Comparison of ENCODE assay signal across 14 cellular contexts in genomic region chr16:47965439-47965838, GRCh38.
DNase-seq lines count a peak whose midpoint lies in the region; ATAC-seq and TF ChIP-seq lines count a peak whose summit lies in the region.
"Had no signal": no experiment of that assay in that cellular context is flagged by ENCODE, and none has a peak within 500 bp of the region (broad histone marks: within the 10 kb centered on the region; RNA-seq: fewer than 3 reads in every experiment).

No MANE protein-coding gene starts in this region.

- CTCF ChIA-PET in activated naive CD4-positive, alpha-beta T cell treated with anti-CD3 and anti-CD28 coated beads for 36 hours (lab: Charles Lee), result no interaction called here

- no peak overlapping the region for H3K4me3 Mint-ChIP-seq in activated naive CD4-positive, alpha-beta T cell treated with anti-CD3 and anti-CD28 coated beads for 36 hours
- H3K4me3 Mint-ChIP-seq in activated T-cell treated with anti-CD3 and anti-CD28 coated beads, Interleukin-2, amount 50 U/mL, for 72 hours, result no peak overlapping the region
- H3K4me3 Mint-ChIP-seq: naive B cell had no signal

- DNase-seq in DMS 273 (lab: John Stamatoyannopoulos, UW; ENCODE audit: unreplicated experiment), result peak; percentile 48
- DNase-seq in DMS 273 treated with DMSO at 0.1 percent for 48 hours (lab: John Stamatoyannopoulos, UW), result no peak
- peak; percentile 87 for DNase-seq in NT2/D1 (ENCODE audit: low read depth, low spot score)
- DNase-seq in fibroblast of the aortic adventitia (ENCODE audit: low read depth), result peak; percentile 11
- peak; percentile 44 for DNase-seq in retina
- DNase-seq in activated naive CD4-positive, alpha-beta T cell treated with anti-CD3 and anti-CD28 coated beads for 36 hours, result no peak
- DNase-seq in activated T-cell treated with anti-CD3 and anti-CD28 coated beads, Interleukin-2, amount 50 U/mL, for 72 hours, result no peak
- DNase-seq: activated T-cell treated with anti-CD3 and anti-CD28 coated beads, Interleukin-2, amount 50 U/mL, for 1 hour; aorta; naive B cell; NCI-H510A treated with DMSO at 0.1 percent for 48 hours; SHP77; transverse colon had no signal

- H3K4me1 Mint-ChIP-seq in activated naive CD4-positive, alpha-beta T cell treated with anti-CD3 and anti-CD28 coated beads for 36 hours (ENCODE audit: low read depth), result no peaks in the 10 kb centered on the region
- H3K4me1 Mint-ChIP-seq in activated T-cell treated with anti-CD3 and anti-CD28 coated beads, Interleukin-2, amount 50 U/mL, for 72 hours (ENCODE audit: low read depth), result no peaks in the 10 kb centered on the region
- H3K4me1 Mint-ChIP-seq: naive B cell had no signal

- H3K27ac Mint-ChIP-seq in activated naive CD4-positive, alpha-beta T cell treated with anti-CD3 and anti-CD28 coated beads for 36 hours, result no peak overlapping the region
- H3K27ac Mint-ChIP-seq in activated T-cell treated with anti-CD3 and anti-CD28 coated beads, Interleukin-2, amount 50 U/mL, for 72 hours, result no peak overlapping the region

- no peaks in the 10 kb centered on the region for H3K9me3 Mint-ChIP-seq in activated naive CD4-positive, alpha-beta T cell treated with anti-CD3 and anti-CD28 coated beads for 36 hours
- H3K9me3 Mint-ChIP-seq in activated T-cell treated with anti-CD3 and anti-CD28 coated beads, Interleukin-2, amount 50 U/mL, for 72 hours, result peaks cover 0 to 3% of the 10 kb centered on the region in 2 donors

- peaks cover 2% of the 10 kb centered on the region for H3K27me3 Mint-ChIP-seq in activated naive CD4-positive, alpha-beta T cell treated with anti-CD3 and anti-CD28 coated beads for 36 hours (ENCODE audit: low read depth)
- no peaks in the 10 kb centered on the region for H3K27me3 Mint-ChIP-seq in activated T-cell treated with anti-CD3 and anti-CD28 coated beads, Interleukin-2, amount 50 U/mL, for 72 hours (ENCODE audit: low read depth)

- no peaks in the 10 kb centered on the region for H3K36me3 Mint-ChIP-seq in activated naive CD4-positive, alpha-beta T cell treated with anti-CD3 and anti-CD28 coated beads for 36 hours (ENCODE audit: low read depth)
- H3K36me3 Mint-ChIP-seq in activated T-cell treated with anti-CD3 and anti-CD28 coated beads, Interleukin-2, amount 50 U/mL, for 72 hours (ENCODE audit: insufficient read depth in 2 of 2), result no peaks in the 10 kb centered on the region
- H3K36me3 Mint-ChIP-seq: naive B cell had no signal

- H3K27me3 ChIP-seq in NT2/D1 (ENCODE audit: insufficient read depth, insufficient read length), result no peaks in the 10 kb centered on the region
- H3K27me3 ChIP-seq: transverse colon had no signal

- H3K4me3 ChIP-seq in NT2/D1 (ENCODE audit: insufficient read length, low read depth), result no peak overlapping the region
- no peak overlapping the region for H3K4me3 ChIP-seq in fibroblast of the aortic adventitia (ENCODE audit: low read depth, low read length)
- H3K4me3 ChIP-seq: transverse colon had no signal

- no peaks in the 10 kb centered on the region for H3K36me3 ChIP-seq in NT2/D1 (ENCODE audit: insufficient read depth, insufficient read length, low read length)
- H3K36me3 ChIP-seq: transverse colon had no signal

- no peak overlapping the region for H3K9ac ChIP-seq in NT2/D1 (ENCODE audit: insufficient read length, low read depth)

- no peak for TF ChIP-seq CTCF in fibroblast of the aortic adventitia (IDR thresholded peaks at IDR 0.05; ENCODE audit: insufficient read depth, low read length)

- no peaks in the 10 kb centered on the region for H3K9me3 ChIP-seq in NT2/D1 (ENCODE audit: insufficient read depth, low read length)
- H3K9me3 ChIP-seq: transverse colon had no signal

- H3K4me1 ChIP-seq in NT2/D1 (ENCODE audit: insufficient read depth, insufficient read length), result peaks cover 3% of the 10 kb centered on the region
- H3K4me1 ChIP-seq: transverse colon had no signal

- intact Hi-C loops in activated naive CD4-positive, alpha-beta T cell treated with anti-CD3 and anti-CD28 coated beads for 36 hours (cut with micrococcal nuclease), result no loop called here

- ATAC-seq in GM21360 (IDR thresholded peaks at IDR 0.05; ENCODE audit: unreplicated experiment), result no peak
- ATAC-seq in activated T-cell treated with anti-CD3 and anti-CD28 coated beads, Interleukin-2, amount 50 U/mL, for 72 hours (replicated peaks in 1 of 2), result no peak

Comparison
In these comparisons a context has a peak if more than half of its experiments do, and no peak if none do; other contexts are left out.
1. DNase-seq: peak in DMS 273 (single experiment), NT2/D1 (single experiment), fibroblast of the aortic adventitia (single experiment) and retina (single experiment); none in DMS 273 treated with DMSO at 0.1 percent for 48 hours (single experiment), activated naive CD4-positive, alpha-beta T cell treated with anti-CD3 and anti-CD28 coated beads for 36 hours (single experiment) and activated T-cell treated with anti-CD3 and anti-CD28 coated beads, Interleukin-2, amount 50 U/mL, for 72 hours (0 of 2).